27 cellular contexts compared by ENCODE assay signal in genomic region chr6:136412410-136412809, GRCh38.
"Had no signal": no experiment of that assay in that cellular context is flagged by ENCODE, and none has a peak within 500 bp of the region (broad histone marks: within the 10 kb centered on the region; RNA-seq: fewer than 3 reads in every experiment).

No MANE protein-coding gene starts in this region.

- H3K27ac Mint-ChIP-seq: naive thymus-derived CD8-positive, alpha-beta T cell; natural killer cell treated with Interleukin-12 subunit alpha and Interleukin-12 subunit beta and Interleukin-15 and Interleukin-18, amount 100 ng/mL, for 72 hours; nephron progenitor cell; stimulated activated effector memory CD8-positive, alpha-beta T cell treated with anti-CD3 and anti-CD28 coated beads, Interleukin-12 subunit alpha, Interleukin-12 subunit beta, amount 100 ng/mL, for 72 hours; stimulated activated naive B cell treated with anti-CD40 and anti-IgM and Interleukin-4, amounts not matched to agents 10 μg/mL and 1 μg/mL and 100 μg/mL, for 72 hours; stimulated activated naive CD8-positive, alpha-beta T cell treated with anti-CD3 and anti-CD28 coated beads, Interleukin-15, Interleukin-2, amounts not matched to agents 100 ng/mL and 50 ng/mL, for 24 hours; type B pancreatic cell had no signal

- H3K27ac ChIP-seq: neutrophil, pancreas, prostate gland, right lobe of liver, sigmoid colon, stomach, suprapubic skin, testis, tibial artery, transverse colon, upper lobe of right lung, uterus had no signal

- H3K36me3 ChIP-seq: neutrophil, pancreas, prostate gland, right lobe of liver, sigmoid colon, stomach, suprapubic skin, tibial artery, transverse colon, upper lobe of right lung, uterus had no signal

- H3K9me3 ChIP-seq: neutrophil, pancreas, prostate gland, right lobe of liver, sigmoid colon, stomach, suprapubic skin, testis, tibial artery, transverse colon, upper lobe of right lung, uterus had no signal

- H3K4me1 ChIP-seq: prostate gland, right lobe of liver, sigmoid colon, testis, upper lobe of right lung, uterus had no signal

- H3K9me3 Mint-ChIP-seq: naive thymus-derived CD8-positive, alpha-beta T cell; natural killer cell treated with Interleukin-12 subunit alpha and Interleukin-12 subunit beta and Interleukin-15 and Interleukin-18, amount 100 ng/mL, for 72 hours; nephron progenitor cell; neural crest cell; stimulated activated effector memory CD8-positive, alpha-beta T cell treated with anti-CD3 and anti-CD28 coated beads, Interleukin-12 subunit alpha, Interleukin-12 subunit beta, amount 100 ng/mL, for 72 hours; stimulated activated naive B cell treated with anti-CD40 and anti-IgM and Interleukin-4, amounts not matched to agents 10 μg/mL and 1 μg/mL and 100 μg/mL, for 72 hours; stimulated activated naive CD8-positive, alpha-beta T cell treated with anti-CD3 and anti-CD28 coated beads, Interleukin-15, Interleukin-2, amounts not matched to agents 100 ng/mL and 50 ng/mL, for 24 hours; type B pancreatic cell had no signal

- H3K4me3 Mint-ChIP-seq: naive thymus-derived CD8-positive, alpha-beta T cell; natural killer cell treated with Interleukin-12 subunit alpha and Interleukin-12 subunit beta and Interleukin-15 and Interleukin-18, amount 100 ng/mL, for 72 hours; nephron progenitor cell; neural crest cell; stimulated activated effector memory CD8-positive, alpha-beta T cell treated with anti-CD3 and anti-CD28 coated beads, Interleukin-12 subunit alpha, Interleukin-12 subunit beta, amount 100 ng/mL, for 72 hours; stimulated activated naive B cell treated with anti-CD40 and anti-IgM and Interleukin-4, amounts not matched to agents 10 μg/mL and 1 μg/mL and 100 μg/mL, for 72 hours; stimulated activated naive CD8-positive, alpha-beta T cell treated with anti-CD3 and anti-CD28 coated beads, Interleukin-15, Interleukin-2, amounts not matched to agents 100 ng/mL and 50 ng/mL, for 24 hours; type B pancreatic cell had no signal

- H3K4me1 Mint-ChIP-seq: naive thymus-derived CD8-positive, alpha-beta T cell; nephron progenitor cell; neural crest cell had no signal

- H3K27me3 ChIP-seq: neutrophil, pancreas, right lobe of liver, sigmoid colon, stomach, suprapubic skin, testis, tibial artery, transverse colon, upper lobe of right lung, uterus had no signal

- ATAC-seq: naive thymus-derived CD8-positive, alpha-beta T cell; natural killer cell treated with Interleukin-12 subunit alpha and Interleukin-12 subunit beta and Interleukin-15 and Interleukin-18, amount 100 ng/mL, for 72 hours; pancreas; right cardiac atrium; right lobe of liver; stimulated activated effector memory CD8-positive, alpha-beta T cell treated with anti-CD3 and anti-CD28 coated beads, Interleukin-12 subunit alpha, Interleukin-12 subunit beta, amount 100 ng/mL, for 72 hours; stimulated activated naive B cell treated with anti-CD40 and anti-IgM and Interleukin-4, amounts not matched to agents 10 μg/mL and 1 μg/mL and 100 μg/mL, for 72 hours; upper lobe of right lung had no signal

- H3K4me3 ChIP-seq: pancreas, prostate gland, right lobe of liver, sigmoid colon, stomach, suprapubic skin, testis, tibial artery, transverse colon, upper lobe of right lung, uterus had no signal

- DNase-seq: naive thymus-derived CD8-positive, alpha-beta T cell; nephron progenitor cell; nucleus accumbens; pancreas; right cardiac atrium; right lobe of liver; sigmoid colon; stimulated activated CD4-positive, alpha-beta T cell treated with anti-CD3 and anti-CD28 coated beads, Interleukin-15, amount 100 ng/mL, for 24 hours; stimulated activated CD4-positive, alpha-beta T cell treated with anti-CD3 and anti-CD28 coated beads, Interleukin-2, amount 100 ng/mL, for 24 hours; stimulated activated CD4-positive, alpha-beta T cell treated with anti-CD3 and anti-CD28 coated beads, Interleukin-2, amount 100 ng/mL, for 48 hours; stimulated activated CD4-positive, alpha-beta T cell treated with anti-CD3 and anti-CD28 coated beads, Interleukin-4, amount 100 ng/mL, for 24 hours; stimulated activated naive B cell treated with anti-CD40 and anti-IgM and Interleukin-4, amounts not matched to agents 10 μg/mL and 1 μg/mL and 100 μg/mL, for 72 hours; stimulated activated naive CD4-positive, alpha-beta T cell treated with Interleukin-2 at 50 U/mL for 16 hours; stomach; testis; tibial artery; upper lobe of right lung; uterus had no signal

- H3K36me3 Mint-ChIP-seq: naive thymus-derived CD8-positive, alpha-beta T cell; natural killer cell treated with Interleukin-12 subunit alpha and Interleukin-12 subunit beta and Interleukin-15 and Interleukin-18, amount 100 ng/mL, for 72 hours; stimulated activated effector memory CD8-positive, alpha-beta T cell treated with anti-CD3 and anti-CD28 coated beads, Interleukin-12 subunit alpha, Interleukin-12 subunit beta, amount 100 ng/mL, for 72 hours; stimulated activated naive B cell treated with anti-CD40 and anti-IgM and Interleukin-4, amounts not matched to agents 10 μg/mL and 1 μg/mL and 100 μg/mL, for 72 hours had no signal

- H3K27me3 Mint-ChIP-seq: type B pancreatic cell had no signal
